In genomic region chr15:99441871-99442267, GRCh38 we compare ENCODE assay signal across 12 cellular contexts.
A peak's percentile ranks its signal among the peaks of the same experiment; 100 is the strongest.
DNase-seq lines count a peak whose midpoint lies in the region; ATAC-seq and TF ChIP-seq lines count a peak whose summit lies in the region.
"Had no signal": no experiment of that assay in that cellular context is flagged by ENCODE, and none has a peak within 500 bp of the region (broad histone marks: within the 10 kb centered on the region; RNA-seq: fewer than 3 reads in every experiment).

No MANE protein-coding gene starts in this region.

- no peak overlapping the region for H3K4me3 Mint-ChIP-seq in activated B cell treated with CpG ODN at 0.5 μM for 24 hours
- H3K4me3 Mint-ChIP-seq: WTC11 had no signal

- H3K27ac ChIP-seq in skin epidermis, result peak overlapping the region in 19 of 21 experiments; percentile 12 to 87 (median 66)
- H3K27ac ChIP-seq: pancreas had no signal

- H3K4me3 ChIP-seq in skin epidermis, result no peak overlapping the region
- H3K4me3 ChIP-seq: pancreas had no signal

- intact Hi-C loops in activated B cell treated with CpG ODN at 0.5 μM for 24 hours (cut with micrococcal nuclease), result loop anchor here (2.0 to 5.0 kb wide), 3 partner anchors 35 to 125 kb away; partner anchors contain the start of gene MEF2A

- H3K4me1 Mint-ChIP-seq in activated B cell treated with CpG ODN at 0.5 μM for 24 hours, result peaks cover 37% of the 10 kb centered on the region

- H3K9me3 Mint-ChIP-seq in activated B cell treated with CpG ODN at 0.5 μM for 24 hours, result no peaks in the 10 kb centered on the region
- H3K9me3 Mint-ChIP-seq: WTC11 had no signal

- no peak overlapping the region for H3K27ac Mint-ChIP-seq in activated B cell treated with CpG ODN at 0.5 μM for 24 hours
- H3K27ac Mint-ChIP-seq: WTC11 had no signal

- DNase-seq in D341Med (ENCODE audit: low spot score), result peak; percentile 10
- DNase-seq in activated B cell treated with CpG ODN at 0.5 μM for 24 hours, result peak; percentile 12
- peak; percentile 32 for DNase-seq in kidney glomerular epithelial cell (lab: John Stamatoyannopoulos, UW)
- DNase-seq in COLO829 (ENCODE audit: low spot score), result no peak
- DNase-seq: DMS79, NCI-H2029 treated with DMSO at 0.1 percent for 48 hours had no signal

- no peak for TF ChIP-seq CTCF in activated B cell treated with CpG ODN at 0.5 μM for 24 hours (IDR thresholded peaks at IDR 0.05)

- no peaks in the 10 kb centered on the region for H3K27me3 Mint-ChIP-seq in activated B cell treated with CpG ODN at 0.5 μM for 24 hours

- POLR2A ChIA-PET in activated B cell treated with CpG ODN at 0.5 μM for 24 hours (lab: Charles Lee), result interaction anchor here (0.7 to 1.4 kb wide), 4 partner anchors 8 to 69 kb away, joined by 3 to 4 read pairs (median 4); no protein-coding TSS in a partner anchor

- ATAC-seq in activated B cell treated with CpG ODN at 0.5 μM for 24 hours (ENCODE audit: low read depth) (no peak), HG03097 (IDR thresholded peaks at IDR 0.05; ENCODE audit: low FRiP score, unreplicated experiment) (no peak), GM21390 (IDR thresholded peaks at IDR 0.05; ENCODE audit: unreplicated experiment) (no peak), HG03280 (IDR thresholded peaks at IDR 0.05; ENCODE audit: unreplicated experiment) (no peak)
- ATAC-seq: WTC11 had no signal

- CTCF ChIA-PET in activated B cell treated with CpG ODN at 0.5 μM for 24 hours (lab: Charles Lee), result no interaction called here

- no peaks in the 10 kb centered on the region for H3K36me3 Mint-ChIP-seq in activated B cell treated with CpG ODN at 0.5 μM for 24 hours (ENCODE audit: low read depth)
- H3K36me3 Mint-ChIP-seq: WTC11 had no signal
